In genomic region chr7:75393194-75393593, GRCh38 we compare ENCODE assay signal across 6 cellular contexts. TPM values are rescaled to one million over a fixed set of nuclear protein-coding genes. Genes with fewer than 3 reads are reported as not detected.
A peak's percentile ranks its signal among the peaks of the same experiment; 100 is the strongest.
DNase-seq lines count a peak whose midpoint lies in the region; ATAC-seq, FAIRE-seq and TF ChIP-seq lines count a peak whose summit lies in the region.
"Not testable (repeated sequence)": the region's sequence is repeated elsewhere in the genome, so short reads cannot be mapped to it uniquely, and the experiment has no call there.

No MANE protein-coding gene starts in this region.

- not testable (repeated sequence) for H3K9me3 Mint-ChIP-seq in activated CD8-positive, alpha-beta T cell treated with anti-CD3 and anti-CD28 coated beads for 36 hours

- BruUV-seq in PC-9 (replicated peaks; lab: Mats Ljungman, UMichigan): TSS peak; percentile 22

- not testable (repeated sequence) for H2AFZ ChIP-seq in PC-9

- not testable (repeated sequence) for TF ChIP-seq CTCF in PC-9 (conservative IDR thresholded peaks at IDR 0.05); activated CD8-positive, alpha-beta T cell treated with anti-CD3 and anti-CD28 coated beads for 36 hours (IDR thresholded peaks at IDR 0.05); right lobe of liver (IDR thresholded peaks at IDR 0.05)

- peak; percentile 5 for FAIRE-seq in GM12892 (lab: Jason Lieb, UNC)

- not testable (repeated sequence) for H3K4me1 ChIP-seq in PC-9 (replicated peaks; ENCODE audit: insufficient read depth); right lobe of liver

- POLR2A ChIA-PET in PC-9 (lab: Charles Lee; ENCODE audit: unreplicated experiment); activated CD8-positive, alpha-beta T cell treated with anti-CD3 and anti-CD28 coated beads for 36 hours (lab: Charles Lee): not testable (repeated sequence)

- H3K4me2 ChIP-seq in PC-9: not testable (repeated sequence)

- TF ChIP-seq POLR2A in GM12892 (IDR thresholded peaks at IDR 0.05; ENCODE audit: low read depth, low read length); right lobe of liver (IDR thresholded peaks at IDR 0.05): not testable (repeated sequence)

- H3K36me3 ChIP-seq in PC-9 (ENCODE audit: low read depth); right lobe of liver: not testable (repeated sequence)

- H3K27ac ChIP-seq in PC-9, right lobe of liver: not testable (repeated sequence)

- not testable (repeated sequence) for H3K27me3 Mint-ChIP-seq in activated CD8-positive, alpha-beta T cell treated with anti-CD3 and anti-CD28 coated beads for 36 hours

- CTCF ChIA-PET in PC-9 (lab: Charles Lee); activated CD8-positive, alpha-beta T cell treated with anti-CD3 and anti-CD28 coated beads for 36 hours (lab: Charles Lee): not testable (repeated sequence)

- WGBS in right lobe of liver (ENCODE audit: insufficient coverage, low coverage, low lambda C conversion rate, missing lambda C conversion rate): no CpG with 5 or more reads among the region's 6 CpGs

- intact Hi-C loops in PC-9 (cut with micrococcal nuclease; ENCODE audit: unreplicated experiment); activated CD8-positive, alpha-beta T cell treated with anti-CD3 and anti-CD28 coated beads for 36 hours (cut with micrococcal nuclease); Right ventricle myocardium inferior (cut with DNase I); left colon (cut with DNase I, micrococcal nuclease); right lobe of liver (cut with DNase I): not testable (repeated sequence)

- not testable (repeated sequence) for H4K20me1 ChIP-seq in PC-9 (ENCODE audit: insufficient read depth)

- not testable (repeated sequence) for H3K36me3 Mint-ChIP-seq in activated CD8-positive, alpha-beta T cell treated with anti-CD3 and anti-CD28 coated beads for 36 hours (ENCODE audit: low read depth)

- not testable (repeated sequence) for DNase-seq in GM12892 (ENCODE audit: insufficient read length); PC-9; activated CD8-positive, alpha-beta T cell treated with anti-CD3 and anti-CD28 coated beads for 36 hours; Right ventricle myocardium inferior (ENCODE audit: missing footprints); left colon; right lobe of liver

- H3K4me3 Mint-ChIP-seq in activated CD8-positive, alpha-beta T cell treated with anti-CD3 and anti-CD28 coated beads for 36 hours: not testable (repeated sequence)

- not testable (repeated sequence) for H3K27me3 ChIP-seq in PC-9 (ENCODE audit: insufficient read depth, low read depth); right lobe of liver

- not testable (repeated sequence) for H3F3A ChIP-seq in PC-9 (ENCODE audit: insufficient read depth, low read depth)

- ATAC-seq in activated CD8-positive, alpha-beta T cell treated with anti-CD3 and anti-CD28 coated beads for 36 hours: peak; percentile 24
- ATAC-seq in Right ventricle myocardium inferior (peak; percentile 30), left colon (peak; percentile 4), right lobe of liver (peak; percentile 29 to 58 (median 50))

- not testable (repeated sequence) for H3K27ac Mint-ChIP-seq in activated CD8-positive, alpha-beta T cell treated with anti-CD3 and anti-CD28 coated beads for 36 hours

- H3K9me2 ChIP-seq in PC-9 (ENCODE audit: insufficient read depth): not testable (repeated sequence)

- H3K4me1 Mint-ChIP-seq in activated CD8-positive, alpha-beta T cell treated with anti-CD3 and anti-CD28 coated beads for 36 hours (ENCODE audit: low read depth): not testable (repeated sequence)

- not testable (repeated sequence) for H3K4me3 ChIP-seq in PC-9, right lobe of liver

- not testable (repeated sequence) for H3K9me3 ChIP-seq in PC-9 (ENCODE audit: insufficient read depth, low read depth); right lobe of liver

- H3K79me2 ChIP-seq in PC-9 (ENCODE audit: low read depth): not testable (repeated sequence)

RNA-seq across cellular contexts. Expression of gene TRIM73, which starts 2.2 kb away (rescaled TPM):
- polyA plus RNA-seq in GM12892 (2012; ENCODE audit: missing spikeins): 2.1 TPM
- total RNA-seq in PC-9 (2021): 16.7 and 24.3 TPM in 2 replicates
- 1 to 10 TPM; 4.1 to 6.4 TPM for total RNA-seq in activated CD8-positive, alpha-beta T cell treated with anti-CD3 and anti-CD28 coated beads for 36 hours
- 0.41 TPM for total RNA-seq in Right ventricle myocardium inferior
- 1 to 10 TPM; 4.2 to 6.4 TPM for total RNA-seq in left colon
- 1 to 10 TPM in 4 of 6 experiments, under 1 TPM in 2; 0.31 to 4.7 (median 2.6) TPM for total RNA-seq in right lobe of liver
